In genomic region chr1:24347159-24347931, GRCh38 we compare ENCODE assay signal across 17 cellular contexts. TPM values are rescaled to one million over a fixed set of nuclear protein-coding genes. Genes with fewer than 3 reads are reported as not detected.
DNase-seq lines count a peak whose midpoint lies in the region; ATAC-seq, FAIRE-seq and TF ChIP-seq lines count a peak whose summit lies in the region.
"Had no signal": no experiment of that assay in that cellular context is flagged by ENCODE, and none has a peak within 500 bp of the region (broad histone marks: within the 10 kb centered on the region; RNA-seq: fewer than 3 reads in every experiment).

No MANE protein-coding gene starts in this region.

- ATAC-seq in stimulated activated naive CD8-positive, alpha-beta T cell treated with anti-CD3 and anti-CD28 coated beads, Interleukin-15, Interleukin-2, amounts not matched to agents 100 U/mL and 50 U/mL, for 24 hours = no peak

- H3K4me2 ChIP-seq in BLaER1 (peak overlapping the region; percentile 49), H1 (ENCODE audit: insufficient read depth in 1 of 2, low read depth in 2 of 2, low read length in 2 of 2) (no peak overlapping the region), neuronal stem cell (ENCODE audit: insufficient read depth, low read length, poor library complexity, severe bottlenecking) (no peak overlapping the region), osteoblast (ENCODE audit: insufficient read depth, low read length) (no peak overlapping the region)

- no peak overlapping the region for H3K27ac ChIP-seq in BLaER1
- H3K27ac ChIP-seq in HEK293 (ENCODE audit: extremely low read depth, low read depth, low read length) = no peak overlapping the region
- H3K27ac ChIP-seq in H1 (ENCODE audit: low read depth, low read length) = no peak overlapping the region
- H3K27ac ChIP-seq in neuronal stem cell (replicated peaks; ENCODE audit: low read length) = no peak overlapping the region
- H3K27ac ChIP-seq in osteoblast (ENCODE audit: low read depth, low read length) = no peak overlapping the region

- H2BK5ac ChIP-seq in H1 (ENCODE audit: low read depth, low read length) = no peak overlapping the region
- no peak overlapping the region for H2BK5ac ChIP-seq in neuronal stem cell (ENCODE audit: low read length)

- H3K4me1 ChIP-seq in BLaER1 (peaks cover 33% of the 10 kb centered on the region), HEK293 (ENCODE audit: control insufficient read depth, insufficient read depth, low read length) (peaks cover 7% of the 10 kb centered on the region), H1 (replicated peaks in 1 of 4; ENCODE audit: control insufficient read depth in 3 of 4, insufficient read depth in 4 of 4, low read length in 3 of 4) (peaks cover 0 to 4% (median 2%) of the 10 kb centered on the region in 4 experiments; a peak in 4 of 7 replicates), neuronal stem cell (ENCODE audit: control insufficient read depth in 2 of 2, insufficient read depth in 1 of 2, low read depth in 1 of 2, low read length in 2 of 2) (peaks cover 0 to 3% of the 10 kb centered on the region in 2 donors), osteoblast (ENCODE audit: insufficient read depth, low read length) (peaks cover 21% of the 10 kb centered on the region)
- H3K4me1 ChIP-seq: BE2C, HAP-1 had no signal

- H3K14ac ChIP-seq in H1 (ENCODE audit: insufficient read length) = no peak overlapping the region
- no peak overlapping the region for H3K14ac ChIP-seq in neuronal stem cell (ENCODE audit: low read length)

- H3K79me1 ChIP-seq in H1 (ENCODE audit: low read depth, low read length) (no peaks in the 10 kb centered on the region), neuronal stem cell (ENCODE audit: low read depth, low read length) (no peaks in the 10 kb centered on the region)

- no peaks in the 10 kb centered on the region for H3K9me3 ChIP-seq in BLaER1
- no peaks in the 10 kb centered on the region for H3K9me3 ChIP-seq in HEK293 (ENCODE audit: control insufficient read depth, insufficient read depth, low read depth, low read length)
- H3K9me3 ChIP-seq in H1 (ENCODE audit: insufficient read depth in 2 of 2, low read depth in 1 of 2, low read length in 1 of 2) = no peaks in the 10 kb centered on the region
- no peaks in the 10 kb centered on the region for H3K9me3 ChIP-seq in neuronal stem cell (replicated peaks in 1 of 2; ENCODE audit: control insufficient read depth in 2 of 2, insufficient read depth in 1 of 2, low read depth in 1 of 2, low read length in 2 of 2)
- no peaks in the 10 kb centered on the region for H3K9me3 ChIP-seq in osteoblast (ENCODE audit: low read depth, low read length)
- H3K9me3 ChIP-seq: BE2C, HAP-1 had no signal

- TF ChIP-seq POLR2A in H1 (IDR thresholded peaks at IDR 0.05; ENCODE audit: control extremely low read depth in 1 of 2, low read depth in 2 of 2, low read length in 2 of 2) = no peak

- TF ChIP-seq CTCF in HEK293 (tag by site-specific recombination; IDR thresholded peaks at IDR 0.05) (no peak), H1 (IDR thresholded peaks at IDR 0.05; ENCODE audit: control extremely low read depth in 1 of 3, insufficient read depth in 1 of 3, low read depth in 1 of 3, low read length in 3 of 3) (no peak), osteoblast (IDR thresholded peaks at IDR 0.05; ENCODE audit: extremely low read depth, low read depth, low read length) (no peak)

- H3K56ac ChIP-seq in H1 (replicated peaks; ENCODE audit: insufficient read length, low read depth, low read length) = no peak overlapping the region

- no peaks in the 10 kb centered on the region for H3K23me2 ChIP-seq in H1 (ENCODE audit: low read depth, low read length)

- no peak for FAIRE-seq in H1 (lab: Jason Lieb, UNC)
- FAIRE-seq: GM19239 had no signal

- no peak overlapping the region for H4K91ac ChIP-seq in H1 (replicated peaks; ENCODE audit: insufficient read length, low read length)
- H4K91ac ChIP-seq in neuronal stem cell (ENCODE audit: low read depth, low read length, poor library complexity) = no peak overlapping the region

- H4K8ac ChIP-seq in H1 (ENCODE audit: extremely low read depth, insufficient read depth, low read length) (peak overlapping the region; percentile 81; the same call in 1 of the 2 replicates), neuronal stem cell (ENCODE audit: low read depth, low read length) (no peak overlapping the region)

- POLR2A ChIA-PET in HEK293 (lab: Yijun Ruan, JAX) = no interaction called here
- POLR2A ChIA-PET in H1 (lab: Charles Lee; ENCODE audit: partially characterized antibody) = no interaction called here

- DNase-seq in H1 (ENCODE audit: low read depth in 1 of 2, low spot score in 2 of 2) (no peak), neuronal stem cell (ENCODE audit: low spot score) (no peak), osteoblast (ENCODE audit: insufficient read length, low spot score, missing footprints) (no peak), NCI-H1436 treated with DMSO at 0.1 percent for 48 hours (lab: John Stamatoyannopoulos, UW) (no peak)
- no peak for DNase-seq in stimulated activated naive CD8-positive, alpha-beta T cell treated with anti-CD3 and anti-CD28 coated beads, Interleukin-15, Interleukin-2, amounts not matched to agents 100 U/mL and 50 U/mL, for 24 hours
- DNase-seq: BE2C; CD4-positive, alpha-beta memory T cell; DMS153; DMS79; GDM1 had no signal

- H2BK15ac ChIP-seq in H1 (ENCODE audit: low read length) (0 out of 2 replicates have a peak overlapping the region, but pooled peaks have one; percentile 31), neuronal stem cell (ENCODE audit: low read length) (peak overlapping the region; percentile 6)

- no peaks in the 10 kb centered on the region for H3K79me2 ChIP-seq in H1 (ENCODE audit: control insufficient read depth in 1 of 2, insufficient read depth in 2 of 2, low read length in 2 of 2)
- no peaks in the 10 kb centered on the region for H3K79me2 ChIP-seq in osteoblast (ENCODE audit: insufficient read depth, low read length)

- no peak overlapping the region for H3K4ac ChIP-seq in H1 (replicated peaks; ENCODE audit: insufficient read length, low read depth, low read length)
- H3K4ac ChIP-seq in neuronal stem cell (ENCODE audit: low read length) = no peak overlapping the region

- no peak overlapping the region for H3K9ac ChIP-seq in BLaER1
- no peak overlapping the region for H3K9ac ChIP-seq in H1 (replicated peaks in 1 of 4; ENCODE audit: extremely low read depth in 1 of 4, low read depth in 3 of 4, low read length in 3 of 4)
- H3K9ac ChIP-seq in neuronal stem cell (ENCODE audit: low read depth, low read length, poor library complexity) = no peak overlapping the region

- H3K36me3 ChIP-seq in BLaER1 (no peaks in the 10 kb centered on the region), HEK293 (ENCODE audit: control insufficient read depth in 2 of 2, insufficient read depth in 1 of 2, low read length in 2 of 2) (peaks cover 0 to 10% of the 10 kb centered on the region in 2 experiments; a peak in 1 of 3 replicates), H1 (ENCODE audit: control insufficient read depth in 2 of 4, insufficient read depth in 4 of 4, low read length in 3 of 4) (no peaks in the 10 kb centered on the region; a peak in 1 of 8 replicates), neuronal stem cell (replicated peaks in 1 of 2; ENCODE audit: control insufficient read depth in 2 of 2, insufficient read depth in 2 of 2, low read length in 2 of 2) (no peaks in the 10 kb centered on the region), osteoblast (ENCODE audit: insufficient read depth, low read length) (no peaks in the 10 kb centered on the region)
- H3K36me3 ChIP-seq: BE2C, HAP-1 had no signal

- no peak for TF ChIP-seq EP300 in H1 (IDR thresholded peaks at IDR 0.05; ENCODE audit: borderline replicate concordance in 1 of 2, low read depth in 2 of 2, low read length in 2 of 2)

- no peak overlapping the region for H2AFZ ChIP-seq in H1 (ENCODE audit: low read length)
- no peak overlapping the region for H2AFZ ChIP-seq in neuronal stem cell (ENCODE audit: low read length)
- no peak overlapping the region for H2AFZ ChIP-seq in osteoblast (ENCODE audit: low read length)

- H3K27me3 ChIP-seq in BLaER1 = no peaks in the 10 kb centered on the region; the same call in 1 of the 2 replicates
- H3K27me3 ChIP-seq in H1 (replicated peaks in 1 of 4; ENCODE audit: control insufficient read depth in 3 of 4, extremely low read depth in 1 of 4, insufficient read depth in 3 of 4, low read length in 3 of 4) = 0 out of 7 replicates have a peak, but pooled peaks cover 0 to 2% (median 0%) of the 10 kb centered on the region in 4 experiments
- H3K27me3 ChIP-seq in neuronal stem cell (ENCODE audit: control insufficient read depth in 3 of 3, insufficient read depth in 3 of 3, low read depth in 1 of 3, low read length in 3 of 3) = peaks cover 0 to 7% (median 0%) of the 10 kb centered on the region in 3 experiments
- no peaks in the 10 kb centered on the region for H3K27me3 ChIP-seq in osteoblast (ENCODE audit: insufficient read depth, low read length)
- H3K27me3 ChIP-seq: BE2C had no signal

- WGBS in H1 (ENCODE audit: extremely low coverage in 1 of 2, insufficient coverage in 1 of 2, insufficient read length in 1 of 2, insufficient replicate concordance in 2 of 2, low coverage in 1 of 2, low lambda C conversion rate in 2 of 2, missing lambda C conversion rate in 1 of 2), 2 experiments = 95% methylated on average over 18 of the region's 19 CpGs; no CpG with 5 or more reads in 1 of the 2 experiments
- no CpG with 5 or more reads among the region's 19 CpGs for WGBS in neuronal stem cell (ENCODE audit: extremely low coverage in 2 of 2, insufficient read length in 2 of 2, insufficient replicate concordance in 1 of 2), 2 donors

- H2BK12ac ChIP-seq in H1 (ENCODE audit: low read depth, low read length) (no peak overlapping the region), neuronal stem cell (ENCODE audit: low read length) (no peak overlapping the region)

- no peak overlapping the region for H3K23ac ChIP-seq in H1 (ENCODE audit: insufficient read length)
- H3K23ac ChIP-seq in neuronal stem cell (ENCODE audit: low read depth, low read length, poor library complexity) = no peak overlapping the region

- H4K20me1 ChIP-seq in BLaER1 (no peaks in the 10 kb centered on the region; the same call in 1 of the 2 replicates), H1 (replicated peaks in 1 of 2; ENCODE audit: control insufficient read depth in 1 of 2, insufficient read depth in 2 of 2, low read length in 2 of 2) (no peaks in the 10 kb centered on the region), osteoblast (ENCODE audit: insufficient read depth, low read length) (no peaks in the 10 kb centered on the region)

- no peak overlapping the region for H2BK120ac ChIP-seq in H1 (replicated peaks; ENCODE audit: low read depth, low read length)
- no peak overlapping the region for H2BK120ac ChIP-seq in neuronal stem cell (ENCODE audit: low read depth, low read length)

- H2AK5ac ChIP-seq in H1 (ENCODE audit: low read depth, low read length) (no peak overlapping the region), neuronal stem cell (ENCODE audit: low read depth, low read length) (peak overlapping the region; percentile 51)

- no peak overlapping the region for H3K4me3 ChIP-seq in BLaER1
- H3K4me3 ChIP-seq in HEK293 (ENCODE audit: low read depth, low read length) = no peak overlapping the region
- no peak overlapping the region for H3K4me3 ChIP-seq in H1 (ENCODE audit: extremely low read depth in 1 of 4, insufficient read depth in 2 of 4, low read depth in 3 of 4, low read length in 4 of 4)
- no peak overlapping the region for H3K4me3 ChIP-seq in neuronal stem cell (ENCODE audit: low read length in 2 of 2)
- no peak overlapping the region for H3K4me3 ChIP-seq in osteoblast (ENCODE audit: insufficient read depth, low read length)
- H3K4me3 ChIP-seq: HAP-1 had no signal

- H4K5ac ChIP-seq in H1 (ENCODE audit: insufficient read length, low read depth, low read length) = no peak overlapping the region

- CTCF ChIA-PET in HEK293 (lab: Yijun Ruan, JAX) = interaction anchor here (1.0 kb wide), 1 partner anchor 44 kb away, joined by 3 read pairs; no protein-coding TSS in a partner anchor
- CTCF ChIA-PET in H1 (lab: Charles Lee; ENCODE audit: partially characterized antibody) = interaction anchor here (0.6 to 4.0 kb wide), 7 partner anchors 9 to 291 kb away, joined by 3 to 27 read pairs (median 3); no protein-coding TSS in a partner anchor

- no peak overlapping the region for H2BK20ac ChIP-seq in H1 (ENCODE audit: low read length)

- TF ChIP-seq RAD21 in H1 (IDR thresholded peaks at IDR 0.05 in 1 of 2, conservative IDR thresholded peaks at IDR 0.05 in 1 of 2; ENCODE audit: low read depth in 2 of 2, low read length in 2 of 2) = no peak

- H3K18ac ChIP-seq in H1 (ENCODE audit: extremely low read depth, low read length) (no peak overlapping the region), neuronal stem cell (ENCODE audit: low read length) (no peak overlapping the region)

RNA-seq across cellular contexts. Expression of gene GRHL3, which starts 28.2 kb away (rescaled TPM):
- total RNA-seq in H1 (2021; fragmentation: NEBNext Ultra II Directional; extraction: Animal tissue kit (Norgen Biotek cat#: 25700)) = 1.1 and 1.8 TPM in 2 replicates
- polyA plus RNA-seq in H1 (2011; rRNA removed) = 0.80 and 2.2 TPM in 2 replicates
- polyA plus RNA-seq in H1 (2011; cell fraction: cytosol; rRNA removed) = 0.84 TPM
- polyA plus RNA-seq in H1 (2011; cell fraction: nucleus; rRNA removed) = 1.7 TPM
- 1.3 to 1.5 TPM (median 1.3 TPM) in 4 replicates for polyA plus RNA-seq in H1 (2012, experiment 1 of 2)
- polyA plus RNA-seq in H1 (2012, experiment 2 of 2) = 0.84 TPM
- polyA plus RNA-seq in H1 (2013, experiment 1 of 2) = 0.53 TPM
- polyA plus RNA-seq in H1 (2013, experiment 2 of 2) = 0.46 TPM
- polyA minus RNA-seq in H1 (2011; rRNA and poly(A)+ RNA removed) = 0.90 and 1.7 TPM in 2 replicates
- 1.5 TPM for polyA minus RNA-seq in H1 (2011; cell fraction: cytosol; rRNA and poly(A)+ RNA removed)
- 2.0 TPM for polyA minus RNA-seq in H1 (2011; cell fraction: nucleus; rRNA and poly(A)+ RNA removed)
- polyA plus RNA-seq in neuronal stem cell (2013, experiment 1 of 2) = 0.54 TPM
- polyA plus RNA-seq in neuronal stem cell (2013, experiment 2 of 2) = 0.50 TPM
- total RNA-seq in osteoblast = not detected in 2 replicates
- total RNA-seq: CD4-positive, alpha-beta memory T cell; Daoy; H4 had no signal
- polyA plus RNA-seq: CD14-positive monocyte; CD4-positive, alpha-beta memory T cell had no signal
